ENCODE assay signal across 1 cellular context in the genomic region with DNA sequence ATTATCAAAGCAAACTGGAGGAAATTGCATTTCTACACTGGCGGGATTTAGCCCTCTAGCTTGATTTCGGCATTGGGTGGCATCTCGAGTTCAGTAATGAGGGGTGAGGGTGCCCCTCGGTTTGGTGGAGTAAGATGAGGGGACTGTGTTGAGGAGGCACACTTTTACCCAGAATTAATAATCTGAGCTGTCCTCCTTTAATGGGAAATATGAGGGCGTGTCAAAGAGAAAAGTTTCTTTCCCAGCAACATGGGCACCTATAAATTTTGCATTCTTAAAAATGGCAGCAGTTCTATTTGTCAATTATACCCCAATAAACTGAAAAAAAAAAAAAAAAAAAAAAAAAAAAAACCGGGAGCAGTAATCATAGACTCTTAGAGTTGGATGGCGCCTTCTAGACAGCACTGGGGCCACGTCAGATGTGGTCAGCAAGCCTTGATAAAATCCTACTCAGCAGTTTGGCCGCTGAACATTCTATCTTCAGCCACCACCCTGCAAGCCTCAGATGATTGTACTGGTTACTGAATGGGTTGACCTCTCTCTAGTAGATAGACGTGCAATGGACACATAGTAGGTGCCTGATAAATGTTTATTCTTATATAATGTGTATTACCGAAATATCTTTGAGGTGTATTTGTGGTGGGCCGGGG.
TF ChIP-seq lines count a peak whose summit lies in the region.

No MANE protein-coding gene starts in this region.

TF ChIP-seq in H1, 55 proteins besides CTCF, POLR2A, EP300 and RAD21:
- TF ChIP-seq CREB1 (IDR thresholded peaks at IDR 0.05) (no peak), TEAD4 (IDR thresholded peaks at IDR 0.05; ENCODE audit: low read depth, low read length) (no peak), JUN (IDR thresholded peaks at IDR 0.05; ENCODE audit: low read depth, low read length) (no peak)
